In the genomic region with DNA sequence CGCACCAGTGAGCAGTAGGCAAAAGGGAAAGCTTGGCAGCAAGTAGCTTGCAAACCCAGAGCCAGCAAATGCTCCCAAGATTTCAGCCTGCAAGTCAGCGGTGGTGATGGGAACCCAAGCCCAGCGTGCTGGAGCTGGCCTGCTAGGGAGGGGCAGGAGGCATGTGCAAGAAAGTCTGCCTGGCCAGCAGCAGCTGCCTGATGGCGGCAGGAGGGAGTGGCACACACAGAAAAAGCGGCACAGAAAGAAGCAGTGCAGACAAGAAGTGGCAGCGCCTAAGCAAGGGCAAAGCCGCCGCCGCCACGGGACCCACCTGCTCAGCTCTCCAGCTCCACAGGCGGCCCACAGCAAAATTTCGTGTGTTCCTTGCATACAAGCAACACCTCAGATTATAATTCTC, we compare ENCODE assay signal across 18 cellular contexts.
A peak's percentile ranks its signal among the peaks of the same experiment; 100 is the strongest.
DNase-seq lines count a peak whose midpoint lies in the region; ATAC-seq, FAIRE-seq and TF ChIP-seq lines count a peak whose summit lies in the region.
"Had no signal": no experiment of that assay in that cellular context is flagged by ENCODE, and none has a peak within 500 bp of the region (broad histone marks: within the 10 kb centered on the region; RNA-seq: fewer than 3 reads in every experiment).

No MANE protein-coding gene starts in this region.

- DNase-seq in activated CD4-positive, alpha-beta T cell treated with anti-CD3 and anti-CD28 coated beads, Interleukin-2, amount 10 ng/mL, durations not matched to agents 24 days and 14 days: peak; percentile 25
- no peak for DNase-seq in activated CD4-positive, alpha-beta T cell treated with anti-CD3 and anti-CD28 coated beads for 4 hours
- DNase-seq in RPMI7951 (ENCODE audit: low read depth): peak; percentile 15
- peak; percentile 45 for DNase-seq in kidney
- DNase-seq in activated T-cell treated with anti-CD3 and anti-CD28 coated beads, Interleukin-2, amount 50 U/mL, for 4 hours: no peak
- no peak for DNase-seq in T-helper 17 cell
- no peak for DNase-seq in tibial artery
- DNase-seq: ACHN; Calu3; CD4-positive, CD25-positive, alpha-beta regulatory T cell; DMS79; EL; GOT3 had no signal

- H3K4me1 ChIP-seq in kidney (ENCODE audit: control insufficient read depth in 1 of 2, insufficient read depth in 1 of 2, low read depth in 1 of 2, low read length in 2 of 2): no peaks in the 10 kb centered on the region
- no peaks in the 10 kb centered on the region for H3K4me1 ChIP-seq in tibial artery

- no peaks in the 10 kb centered on the region for H3K4me1 Mint-ChIP-seq in activated CD4-positive, alpha-beta T cell treated with anti-CD3 and anti-CD28 coated beads, Interleukin-2, amount 10 ng/mL, durations not matched to agents 24 days and 14 days
- H3K4me1 Mint-ChIP-seq in activated T-cell treated with anti-CD3 and anti-CD28 coated beads, Interleukin-2, amount 50 U/mL, for 4 hours (ENCODE audit: low read depth): no peaks in the 10 kb centered on the region
- no peaks in the 10 kb centered on the region for H3K4me1 Mint-ChIP-seq in T-helper 17 cell

- no peak for ATAC-seq in activated T-cell treated with anti-CD3 and anti-CD28 coated beads, Interleukin-2, amount 50 U/mL, for 4 hours
- ATAC-seq in T-helper 17 cell: no peak
- ATAC-seq: HCT116 had no signal

- H3K9me3 Mint-ChIP-seq in activated CD4-positive, alpha-beta T cell treated with anti-CD3 and anti-CD28 coated beads, Interleukin-2, amount 10 ng/mL, durations not matched to agents 24 days and 14 days: peaks cover 3% of the 10 kb centered on the region
- H3K9me3 Mint-ChIP-seq in activated T-cell treated with anti-CD3 and anti-CD28 coated beads, Interleukin-2, amount 50 U/mL, for 4 hours: peaks cover 26% of the 10 kb centered on the region

- H3K27ac ChIP-seq in kidney (ENCODE audit: low read depth in 2 of 2, low read length in 2 of 2) (no peak overlapping the region), tibial artery (no peak overlapping the region)
- H3K27ac ChIP-seq: BLaER1 treated with 17β-estradiol and CSF1 and Interleukin-3, amounts not matched to agents 10 nM and 100 nM; HL-60 had no signal

- H3K36me3 ChIP-seq in kidney (ENCODE audit: control insufficient read depth in 1 of 2, insufficient read depth in 2 of 2, low read length in 2 of 2) (no peaks in the 10 kb centered on the region), tibial artery (no peaks in the 10 kb centered on the region)
- H3K36me3 ChIP-seq: BLaER1 treated with 17β-estradiol and CSF1 and Interleukin-3, amounts not matched to agents 10 nM and 100 nM had no signal

- H3K36me3 Mint-ChIP-seq in activated CD4-positive, alpha-beta T cell treated with anti-CD3 and anti-CD28 coated beads, Interleukin-2, amount 10 ng/mL, durations not matched to agents 24 days and 14 days (ENCODE audit: low read depth): no peaks in the 10 kb centered on the region
- H3K36me3 Mint-ChIP-seq in activated T-cell treated with anti-CD3 and anti-CD28 coated beads, Interleukin-2, amount 50 U/mL, for 4 hours (ENCODE audit: insufficient read depth): no peaks in the 10 kb centered on the region
- no peaks in the 10 kb centered on the region for H3K36me3 Mint-ChIP-seq in T-helper 17 cell (ENCODE audit: low read depth)
- H3K36me3 Mint-ChIP-seq: CD4-positive, CD25-positive, alpha-beta regulatory T cell had no signal

- H3K9ac ChIP-seq in kidney (ENCODE audit: low read length in 2 of 2): no peak overlapping the region
- H3K9ac ChIP-seq: BLaER1 treated with 17β-estradiol and CSF1 and Interleukin-3, amounts not matched to agents 10 nM and 100 nM had no signal

- no peak overlapping the region for H3K4me3 Mint-ChIP-seq in activated CD4-positive, alpha-beta T cell treated with anti-CD3 and anti-CD28 coated beads, Interleukin-2, amount 10 ng/mL, durations not matched to agents 24 days and 14 days
- H3K4me3 Mint-ChIP-seq in activated T-cell treated with anti-CD3 and anti-CD28 coated beads, Interleukin-2, amount 50 U/mL, for 4 hours: no peak overlapping the region
- no peak overlapping the region for H3K4me3 Mint-ChIP-seq in T-helper 17 cell
- H3K4me3 Mint-ChIP-seq: CD4-positive, CD25-positive, alpha-beta regulatory T cell had no signal

- FAIRE-seq in kidney (lab: Jason Lieb, UNC): no peak
- FAIRE-seq: G401.6, GM12891 had no signal

- no peaks in the 10 kb centered on the region for H3K27me3 Mint-ChIP-seq in activated CD4-positive, alpha-beta T cell treated with anti-CD3 and anti-CD28 coated beads, Interleukin-2, amount 10 ng/mL, durations not matched to agents 24 days and 14 days
- H3K27me3 Mint-ChIP-seq in activated T-cell treated with anti-CD3 and anti-CD28 coated beads, Interleukin-2, amount 50 U/mL, for 4 hours (ENCODE audit: low read depth): no peaks in the 10 kb centered on the region
- no peaks in the 10 kb centered on the region for H3K27me3 Mint-ChIP-seq in T-helper 17 cell
- H3K27me3 Mint-ChIP-seq: CD4-positive, CD25-positive, alpha-beta regulatory T cell had no signal

- H3K27me3 ChIP-seq in tibial artery: no peaks in the 10 kb centered on the region
- H3K27me3 ChIP-seq: BLaER1 treated with 17β-estradiol and CSF1 and Interleukin-3, amounts not matched to agents 10 nM and 100 nM had no signal

- TF ChIP-seq CTCF in kidney (IDR thresholded peaks at IDR 0.05; ENCODE audit: borderline replicate concordance, extremely low read depth, insufficient read depth) (no peak), tibial artery (IDR thresholded peaks at IDR 0.05) (no peak)

- H3K9me3 ChIP-seq in kidney (ENCODE audit: control insufficient read depth in 1 of 2, low read length in 2 of 2): peaks cover 0 to 7% of the 10 kb centered on the region in 2 donors
- H3K9me3 ChIP-seq in T-helper 17 cell (ENCODE audit: control insufficient read depth, low read length, poor library complexity, severe bottlenecking): no peaks in the 10 kb centered on the region
- peaks cover 0 to 14% (median 5%) of the 10 kb centered on the region in 3 donors for H3K9me3 ChIP-seq in tibial artery

- H3K4me3 ChIP-seq in kidney (ENCODE audit: low read length in 2 of 2) (no peak overlapping the region), tibial artery (no peak overlapping the region)
- H3K4me3 ChIP-seq: BLaER1 treated with 17β-estradiol and CSF1 and Interleukin-3, amounts not matched to agents 10 nM and 100 nM had no signal

- H3K27ac Mint-ChIP-seq in activated CD4-positive, alpha-beta T cell treated with anti-CD3 and anti-CD28 coated beads, Interleukin-2, amount 10 ng/mL, durations not matched to agents 24 days and 14 days: no peak overlapping the region
- H3K27ac Mint-ChIP-seq in T-helper 17 cell: no peak overlapping the region
- H3K27ac Mint-ChIP-seq: CD4-positive, CD25-positive, alpha-beta regulatory T cell had no signal

- intact Hi-C loops in activated CD4-positive, alpha-beta T cell treated with anti-CD3 and anti-CD28 coated beads, Interleukin-2, amount 10 ng/mL, durations not matched to agents 24 days and 14 days (cut with micrococcal nuclease): no loop called here
- intact Hi-C loops in kidney (cut with DNase I) (no loop called here), tibial artery (cut with DNase I; ENCODE audit: low total_unique reads) (no loop called here)

Comparison
In these comparisons a context has a peak if more than half of its experiments do, and no peak if none do; other contexts are left out.
1. DNase-seq: peak in activated CD4-positive, alpha-beta T cell treated with anti-CD3 and anti-CD28 coated beads, Interleukin-2, amount 10 ng/mL, durations not matched to agents 24 days and 14 days (single experiment), RPMI7951 (single experiment) and kidney (single experiment); none in activated CD4-positive, alpha-beta T cell treated with anti-CD3 and anti-CD28 coated beads for 4 hours (0 of 2), activated T-cell treated with anti-CD3 and anti-CD28 coated beads, Interleukin-2, amount 50 U/mL, for 4 hours (single experiment), T-helper 17 cell (0 of 3) and tibial artery (0 of 2).